In genomic region chr20:35055445-35056276, GRCh38 we compare ENCODE assay signal across 10 cellular contexts. TPM values are rescaled to one million over a fixed set of nuclear protein-coding genes. Genes with fewer than 3 reads are reported as not detected.
A peak's percentile ranks its signal among the peaks of the same experiment; 100 is the strongest.
DNase-seq lines count a peak whose midpoint lies in the region; ATAC-seq and TF ChIP-seq lines count a peak whose summit lies in the region.
"Had no signal": no experiment of that assay in that cellular context is flagged by ENCODE, and none has a peak within 500 bp of the region (broad histone marks: within the 10 kb centered on the region; RNA-seq: fewer than 3 reads in every experiment).

No MANE protein-coding gene starts in this region.

- intact Hi-C loops in activated CD4-positive, alpha-beta memory T cell treated with anti-CD3 and anti-CD28 coated beads for 36 hours (cut with micrococcal nuclease), result loop anchor here (1.0 kb wide), 1 partner anchor 38 kb away; no protein-coding TSS in a partner anchor

- H3K9me3 ChIP-seq in suprapubic skin, result no peaks in the 10 kb centered on the region
- H3K9me3 ChIP-seq: SJSA1, thyroid gland had no signal

- CTCF ChIA-PET in activated CD4-positive, alpha-beta memory T cell treated with anti-CD3 and anti-CD28 coated beads for 36 hours (lab: Charles Lee), result interaction anchor here (1.5 kb wide), 1 partner anchor 40 kb away, joined by 8 read pairs; no protein-coding TSS in a partner anchor

- peaks cover 19% of the 10 kb centered on the region for H3K36me3 Mint-ChIP-seq in activated CD4-positive, alpha-beta memory T cell treated with anti-CD3 and anti-CD28 coated beads for 36 hours
- peaks cover 25% of the 10 kb centered on the region for H3K36me3 Mint-ChIP-seq in memory B cell

- H3K4me3 ChIP-seq in suprapubic skin, result no peak overlapping the region
- H3K4me3 ChIP-seq: SJSA1, thyroid gland had no signal

- no peaks in the 10 kb centered on the region for H3K9me3 Mint-ChIP-seq in activated CD4-positive, alpha-beta memory T cell treated with anti-CD3 and anti-CD28 coated beads for 36 hours
- H3K9me3 Mint-ChIP-seq in memory B cell, result peaks cover 2% of the 10 kb centered on the region

- H3K4me1 Mint-ChIP-seq in activated CD4-positive, alpha-beta memory T cell treated with anti-CD3 and anti-CD28 coated beads for 36 hours (ENCODE audit: low read depth), result peaks cover 45% of the 10 kb centered on the region
- peaks cover 21% of the 10 kb centered on the region for H3K4me1 Mint-ChIP-seq in memory B cell

- no peak overlapping the region for H3K27ac ChIP-seq in suprapubic skin
- H3K27ac ChIP-seq: SJSA1, thyroid gland had no signal

- no peaks in the 10 kb centered on the region for H3K27me3 ChIP-seq in suprapubic skin
- H3K27me3 ChIP-seq: SJSA1, thyroid gland had no signal

- peak overlapping the region; percentile 95 for H3K27ac Mint-ChIP-seq in activated CD4-positive, alpha-beta memory T cell treated with anti-CD3 and anti-CD28 coated beads for 36 hours
- H3K27ac Mint-ChIP-seq in memory B cell, result peak overlapping the region; percentile 91

- peaks cover 14% of the 10 kb centered on the region for H3K36me3 ChIP-seq in suprapubic skin
- H3K36me3 ChIP-seq: thyroid gland had no signal

- peak; percentile 19 for DNase-seq in ELF-1 (ENCODE audit: low read depth, low spot score)
- peak; percentile 18 for DNase-seq in activated CD4-positive, alpha-beta memory T cell treated with anti-CD3 and anti-CD28 coated beads for 36 hours
- DNase-seq in memory B cell (ENCODE audit: low spot score in 2 of 2), result no peak
- no peak for DNase-seq in suprapubic skin (ENCODE audit: low spot score in 2 of 2)
- no peak for DNase-seq in DMS153 (lab: John Stamatoyannopoulos, UW)
- DNase-seq: thyroid gland had no signal

- no peak for TF ChIP-seq POLR2A in suprapubic skin (IDR thresholded peaks at IDR 0.05)

- POLR2A ChIA-PET in activated CD4-positive, alpha-beta memory T cell treated with anti-CD3 and anti-CD28 coated beads for 36 hours (lab: Charles Lee), result interaction anchor here (1.2 to 1.8 kb wide), 2 partner anchors 9 to 37 kb away, joined by 4 to 8 read pairs; partner anchors contain the start of gene TRPC4AP

- peak overlapping the region; percentile 63 for H3K4me3 Mint-ChIP-seq in activated CD4-positive, alpha-beta memory T cell treated with anti-CD3 and anti-CD28 coated beads for 36 hours
- H3K4me3 Mint-ChIP-seq in memory B cell, result peak overlapping the region; percentile 67

- TF ChIP-seq CTCF in suprapubic skin (IDR thresholded peaks at IDR 0.05), result no peak

- H3K27me3 Mint-ChIP-seq in activated CD4-positive, alpha-beta memory T cell treated with anti-CD3 and anti-CD28 coated beads for 36 hours, result no peaks in the 10 kb centered on the region
- H3K27me3 Mint-ChIP-seq in memory B cell, result no peaks in the 10 kb centered on the region

- no peaks in the 10 kb centered on the region for H3K4me1 ChIP-seq in suprapubic skin

- 81% methylated on average over 9 of the region's 9 CpGs for WGBS in suprapubic skin

- no peak for TF ChIP-seq EP300 in suprapubic skin (IDR thresholded peaks at IDR 0.05)

- ATAC-seq in GM21723 (IDR thresholded peaks at IDR 0.05; ENCODE audit: unreplicated experiment) (peak; percentile 68), memory B cell (ENCODE audit: low read depth) (peak; percentile 53), HG03025 (IDR thresholded peaks at IDR 0.05; ENCODE audit: low FRiP score, unreplicated experiment) (no peak), GM21786 (IDR thresholded peaks at IDR 0.05; ENCODE audit: unreplicated experiment) (no peak)

RNA-seq across cellular contexts. Expression of gene TRPC4AP, which starts 36.9 kb away (rescaled TPM):
- 10 to 100 TPM; 45.8 to 48.3 TPM for total RNA-seq in activated CD4-positive, alpha-beta memory T cell treated with anti-CD3 and anti-CD28 coated beads for 36 hours
- 10 to 100 TPM; 48.4 to 87.3 (median 57.8) TPM for total RNA-seq in suprapubic skin

Comparison
In these comparisons a context has a peak if more than half of its experiments do, and no peak if none do; other contexts are left out.
1. DNase-seq: peak in ELF-1 (single experiment) and activated CD4-positive, alpha-beta memory T cell treated with anti-CD3 and anti-CD28 coated beads for 36 hours (single experiment); none in memory B cell (0 of 2), suprapubic skin (0 of 2) and DMS153 (single experiment).
2. ATAC-seq: peak in GM21723 (single experiment) and memory B cell (single experiment); none in HG03025 (single experiment) and GM21786 (single experiment).